ENCODE assay signal across 11 cellular contexts in genomic region chr2:223759569-223760430, GRCh38.
A peak's percentile ranks its signal among the peaks of the same experiment; 100 is the strongest.
DNase-seq lines count a peak whose midpoint lies in the region; ATAC-seq and TF ChIP-seq lines count a peak whose summit lies in the region.
"Had no signal": no experiment of that assay in that cellular context is flagged by ENCODE, and none has a peak within 500 bp of the region (broad histone marks: within the 10 kb centered on the region; RNA-seq: fewer than 3 reads in every experiment).

No MANE protein-coding gene starts in this region.

- H3K4me3 Mint-ChIP-seq in CD4-positive, CD25-positive, alpha-beta regulatory T cell = no peak overlapping the region
- H3K4me3 Mint-ChIP-seq: activated B cell treated with CpG ODN at 0.5 μM for 24 hours had no signal

- no peaks in the 10 kb centered on the region for H3K27me3 Mint-ChIP-seq in CD4-positive, CD25-positive, alpha-beta regulatory T cell
- H3K27me3 Mint-ChIP-seq: activated B cell treated with CpG ODN at 0.5 μM for 24 hours had no signal

- no peak for DNase-seq in CD4-positive, CD25-positive, alpha-beta regulatory T cell
- DNase-seq in LoVo (ENCODE audit: low spot score) = peak; percentile 67
- DNase-seq in astrocyte of the spinal cord (ENCODE audit: low read depth, low spot score) = peak; percentile 44
- peak; percentile 57 to 82 for DNase-seq in lung microvascular endothelial cell (ENCODE audit: low read depth in 2 of 2)
- no peak for DNase-seq in activated gamma-delta T cell treated with Interleukin-2 at 50 U/mL for 16 hours
- no peak for DNase-seq in middle frontal gyrus (ENCODE audit: extremely low spot score, low spot score)
- DNase-seq in NCI-H1436 (lab: John Stamatoyannopoulos, UW) = no peak
- DNase-seq: activated B cell treated with CpG ODN at 0.5 μM for 24 hours, caudate nucleus, DMS79 had no signal

- H3K4me1 Mint-ChIP-seq in CD4-positive, CD25-positive, alpha-beta regulatory T cell = peaks cover 2 to 14% (median 9%) of the 10 kb centered on the region in 4 donors

- H3K9me3 Mint-ChIP-seq in CD4-positive, CD25-positive, alpha-beta regulatory T cell = no peaks in the 10 kb centered on the region
- H3K9me3 Mint-ChIP-seq: activated B cell treated with CpG ODN at 0.5 μM for 24 hours had no signal

- H3K4me3 ChIP-seq in CD4-positive, CD25-positive, alpha-beta regulatory T cell (ENCODE audit: low read depth, low read length) = no peak overlapping the region
- no peak overlapping the region for H3K4me3 ChIP-seq in astrocyte of the spinal cord (ENCODE audit: low read depth, low read length)

- ATAC-seq in CD4-positive, CD25-positive, alpha-beta regulatory T cell (ENCODE audit: low read depth in 2 of 2) = no peak
- no peak for ATAC-seq in HG03139 (IDR thresholded peaks at IDR 0.05; ENCODE audit: unreplicated experiment)

- no peaks in the 10 kb centered on the region for H3K27me3 ChIP-seq in CD4-positive, CD25-positive, alpha-beta regulatory T cell (ENCODE audit: control insufficient read depth, insufficient read depth, low read length)

- H3K9me3 ChIP-seq in CD4-positive, CD25-positive, alpha-beta regulatory T cell (ENCODE audit: control insufficient read depth in 2 of 2, low read length in 2 of 2) = no peaks in the 10 kb centered on the region

- no peaks in the 10 kb centered on the region for H3K36me3 Mint-ChIP-seq in CD4-positive, CD25-positive, alpha-beta regulatory T cell

- in situ Hi-C loops in astrocyte of the spinal cord (cut with HindIII; ENCODE audit: low sequenced_read_pairs) = no loop called here

- no peaks in the 10 kb centered on the region for H3K4me1 ChIP-seq in CD4-positive, CD25-positive, alpha-beta regulatory T cell (ENCODE audit: control insufficient read depth, insufficient read depth, low read length, poor library complexity, severe bottlenecking)

- H3K27ac ChIP-seq in CD4-positive, CD25-positive, alpha-beta regulatory T cell (ENCODE audit: insufficient read depth, low read length, poor library complexity, severe bottlenecking) = no peak overlapping the region

- H3K27ac Mint-ChIP-seq in CD4-positive, CD25-positive, alpha-beta regulatory T cell = peak overlapping the region in 2 of 3 donors; percentile 25 to 48
- H3K27ac Mint-ChIP-seq: activated B cell treated with CpG ODN at 0.5 μM for 24 hours had no signal

- no peaks in the 10 kb centered on the region for H3K36me3 ChIP-seq in CD4-positive, CD25-positive, alpha-beta regulatory T cell (ENCODE audit: control insufficient read depth, insufficient read depth, low read length)

- TF ChIP-seq CTCF in astrocyte of the spinal cord (IDR thresholded peaks at IDR 0.05; ENCODE audit: low read depth, low read length) = no peak

Comparison
In these comparisons a context has a peak if more than half of its experiments do, and no peak if none do; other contexts are left out.
1. DNase-seq: peak in LoVo (single experiment), astrocyte of the spinal cord (single experiment) and lung microvascular endothelial cell (2 of 2); none in CD4-positive, CD25-positive, alpha-beta regulatory T cell (0 of 3), activated gamma-delta T cell treated with Interleukin-2 at 50 U/mL for 16 hours (single experiment), middle frontal gyrus (single experiment) and NCI-H1436 (single experiment).